Comparison of ENCODE assay signal across 18 cellular contexts in the genomic region with DNA sequence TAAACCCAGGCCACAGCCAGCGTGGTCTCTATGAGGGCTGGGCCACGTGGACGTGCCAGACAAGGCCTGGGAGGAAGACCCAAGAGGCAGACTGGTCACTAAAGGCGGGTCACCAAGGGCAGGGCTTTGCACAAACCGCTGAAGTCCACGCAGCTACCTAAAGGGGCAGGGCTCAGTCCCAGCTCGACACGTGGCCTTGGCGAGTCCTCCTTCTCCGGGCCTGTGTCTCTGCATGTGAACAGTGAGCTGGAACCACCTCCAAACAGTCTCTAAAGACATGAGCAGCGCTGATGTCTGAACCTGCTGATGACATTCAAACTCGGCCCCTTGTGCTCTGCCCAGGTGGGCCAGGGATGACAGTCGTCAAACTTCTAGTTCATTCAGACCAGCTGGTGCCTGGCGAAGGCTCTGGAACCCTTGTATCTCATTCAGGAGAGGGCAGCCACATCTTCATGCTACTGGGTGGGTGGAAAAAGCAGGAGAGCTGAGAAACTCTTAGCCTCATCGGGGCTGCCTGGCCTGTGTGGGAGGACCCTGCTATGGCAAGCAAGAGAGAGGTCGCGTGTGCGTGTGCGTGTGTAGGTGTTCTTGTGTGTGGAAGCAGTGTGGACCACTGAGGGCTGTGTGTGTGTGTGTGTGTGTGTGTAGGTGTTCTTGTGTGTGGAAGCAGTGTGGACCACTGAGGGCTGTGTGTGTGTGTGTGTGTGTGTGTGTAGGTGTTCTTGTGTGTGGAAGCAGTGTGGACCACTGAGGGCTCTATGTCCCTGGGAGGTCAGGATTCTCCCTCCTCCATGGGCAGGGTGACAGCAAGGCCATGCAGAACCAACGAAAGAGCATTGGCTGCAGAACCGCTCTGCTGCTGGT. TPM values are rescaled to one million over a fixed set of nuclear protein-coding genes. Genes with fewer than 3 reads are reported as not detected.
A peak's percentile ranks its signal among the peaks of the same experiment; 100 is the strongest.
DNase-seq lines count a peak whose midpoint lies in the region; ATAC-seq, FAIRE-seq and TF ChIP-seq lines count a peak whose summit lies in the region.
"Had no signal": no experiment of that assay in that cellular context is flagged by ENCODE, and none has a peak within 500 bp of the region (broad histone marks: within the 10 kb centered on the region; RNA-seq: fewer than 3 reads in every experiment).

No MANE protein-coding gene starts in this region.

- H3K9ac ChIP-seq in astrocyte (ENCODE audit: low read length) (peak overlapping the region; percentile 10), mesenchymal stem cell (ENCODE audit: low read length) (no peak overlapping the region)
- H3K9ac ChIP-seq: GM23248 had no signal

- peak overlapping the region; percentile 26 for H2BK15ac ChIP-seq in mesenchymal stem cell (ENCODE audit: low read depth, poor library complexity, severe bottlenecking)

- H3K27ac ChIP-seq in astrocyte (ENCODE audit: low read depth, low read length) (no peak overlapping the region), esophagus (ENCODE audit: low read depth in 2 of 2, low read length in 1 of 2) (peak overlapping the region; percentile 45 to 52), mesenchymal stem cell (ENCODE audit: low read length, poor library complexity, severe bottlenecking) (no peak overlapping the region)
- no peak overlapping the region for H3K27ac ChIP-seq in CD4-positive, alpha-beta T cell (ENCODE audit: low read depth, low read length)
- H3K27ac ChIP-seq: GM23248, Peyer's patch, WERI-Rb-1 had no signal

- no peak overlapping the region for H3K27ac Mint-ChIP-seq in astrocyte (ENCODE audit: unreplicated experiment)
- peak overlapping the region; percentile 15 for H3K27ac Mint-ChIP-seq in stimulated activated effector memory CD8-positive, alpha-beta T cell treated with anti-CD3 and anti-CD28 coated beads, Interleukin-12 subunit alpha, Interleukin-12 subunit beta, amount 100 ng/mL, for 72 hours
- no peak overlapping the region for H3K27ac Mint-ChIP-seq in osteocyte (ENCODE audit: unreplicated experiment)
- no peak overlapping the region for H3K27ac Mint-ChIP-seq in CD4-positive, alpha-beta T cell
- H3K27ac Mint-ChIP-seq: activated T-helper 1 cell treated with anti-CD3 and anti-CD28 coated beads, Interleukin-12 subunit alpha, Interleukin-12 subunit beta, Interleukin-2, Interleukin-4 antibody, amounts not matched to agents 30 ng/mL and 10 ng/mL and 1 ng/mL, durations not matched to agents 14 hours and 24 hours and 36 hours had no signal

- H2AK5ac ChIP-seq in mesenchymal stem cell (ENCODE audit: low read length, severe bottlenecking), result no peak overlapping the region

- no peaks in the 10 kb centered on the region for H3K9me3 Mint-ChIP-seq in astrocyte (ENCODE audit: unreplicated experiment)
- H3K9me3 Mint-ChIP-seq in stimulated activated effector memory CD8-positive, alpha-beta T cell treated with anti-CD3 and anti-CD28 coated beads, Interleukin-12 subunit alpha, Interleukin-12 subunit beta, amount 100 ng/mL, for 72 hours, result no peaks in the 10 kb centered on the region
- H3K9me3 Mint-ChIP-seq in osteocyte (ENCODE audit: unreplicated experiment), result no peaks in the 10 kb centered on the region
- no peaks in the 10 kb centered on the region for H3K9me3 Mint-ChIP-seq in CD4-positive, alpha-beta T cell
- H3K9me3 Mint-ChIP-seq: activated T-helper 1 cell treated with anti-CD3 and anti-CD28 coated beads, Interleukin-12 subunit alpha, Interleukin-12 subunit beta, Interleukin-2, Interleukin-4 antibody, amounts not matched to agents 30 ng/mL and 10 ng/mL and 1 ng/mL, durations not matched to agents 14 hours and 24 hours and 36 hours had no signal

- H3K27me3 ChIP-seq in astrocyte (ENCODE audit: insufficient read depth, low read length) (no peaks in the 10 kb centered on the region), esophagus (ENCODE audit: control insufficient read depth in 1 of 2, insufficient read depth in 2 of 2, low read length in 2 of 2) (no peaks in the 10 kb centered on the region), mesenchymal stem cell (ENCODE audit: control insufficient read depth in 1 of 2, insufficient read depth in 1 of 2, low read length in 2 of 2) (no peaks in the 10 kb centered on the region)
- no peaks in the 10 kb centered on the region for H3K27me3 ChIP-seq in CD4-positive, alpha-beta T cell (ENCODE audit: control insufficient read depth, insufficient read depth, low read length)
- H3K27me3 ChIP-seq: Peyer's patch had no signal

- no peak overlapping the region for H3K4me2 ChIP-seq in astrocyte (ENCODE audit: low read length)
- H3K4me2 ChIP-seq in mesenchymal stem cell (ENCODE audit: low read length, poor library complexity, severe bottlenecking), result no peak overlapping the region

- POLR2A ChIA-PET in CD4-positive, alpha-beta T cell (lab: Charles Lee), result no interaction called here

- no peak overlapping the region for H2BK5ac ChIP-seq in mesenchymal stem cell (ENCODE audit: low read depth, low read length, poor library complexity, severe bottlenecking)

- H3K9me3 ChIP-seq in astrocyte (ENCODE audit: insufficient read depth, low read depth, low read length) (no peaks in the 10 kb centered on the region), esophagus (ENCODE audit: control insufficient read depth in 2 of 2, insufficient read depth in 1 of 2, low read depth in 1 of 2, low read length in 1 of 2) (no peaks in the 10 kb centered on the region), mesenchymal stem cell (ENCODE audit: control insufficient read depth, low read length) (no peaks in the 10 kb centered on the region)
- no peaks in the 10 kb centered on the region for H3K9me3 ChIP-seq in CD4-positive, alpha-beta T cell (ENCODE audit: control insufficient read depth, low read length)
- H3K9me3 ChIP-seq: Peyer's patch had no signal

- DNase-seq in astrocyte (ENCODE audit: low read depth), result no peak
- DNase-seq in mesenchymal stem cell, result no peak
- DNase-seq in stimulated activated effector memory CD8-positive, alpha-beta T cell treated with anti-CD3 and anti-CD28 coated beads, Interleukin-12 subunit alpha, Interleukin-12 subunit beta, amount 100 ng/mL, for 72 hours (ENCODE audit: low spot score in 2 of 2), result no peak
- DNase-seq in osteocyte (ENCODE audit: extremely low spot score, unreplicated experiment), result no peak
- DNase-seq in CD4-positive, alpha-beta T cell, result no peak
- DNase-seq: COR-L47, GM23248, NCI-H1417, NCI-H2171 treated with DMSO at 0.1 percent for 48 hours, NCI-H82, Peyer's patch, WERI-Rb-1 had no signal

- peaks cover 12% of the 10 kb centered on the region for H4K20me1 ChIP-seq in astrocyte (ENCODE audit: insufficient read depth, low read length)

- H3K36me3 ChIP-seq in astrocyte (ENCODE audit: insufficient read depth, low read length) (peaks cover 4% of the 10 kb centered on the region), esophagus (ENCODE audit: control insufficient read depth in 2 of 2, insufficient read depth in 2 of 2, low read length in 1 of 2) (peaks cover 0 to 18% of the 10 kb centered on the region in 2 donors), mesenchymal stem cell (ENCODE audit: control insufficient read depth in 1 of 2, insufficient read depth in 2 of 2, low read depth in 1 of 2, low read length in 2 of 2) (peaks cover 32 to 90% of the 10 kb centered on the region in 2 experiments)

- no peak for FAIRE-seq in astrocyte (lab: Jason Lieb, UNC)
- FAIRE-seq: GM12878 had no signal

- intact Hi-C loops in CD4-positive, alpha-beta T cell (cut with DNase I, micrococcal nuclease), result no loop called here

- H3K4me3 ChIP-seq in astrocyte (ENCODE audit: insufficient read depth, low read depth, low read length) (no peak overlapping the region), esophagus (ENCODE audit: low read depth in 1 of 2, low read length in 2 of 2) (no peak overlapping the region), mesenchymal stem cell (ENCODE audit: insufficient read depth in 1 of 2, low read depth in 1 of 2, low read length in 2 of 2) (no peak overlapping the region)
- H3K4me3 ChIP-seq: coronary artery, GM12878, GM23248, Peyer's patch had no signal

- H4K8ac ChIP-seq in mesenchymal stem cell (ENCODE audit: low read length), result no peak overlapping the region

- H2AFZ ChIP-seq in astrocyte (ENCODE audit: low read depth, low read length) (no peak overlapping the region), mesenchymal stem cell (ENCODE audit: low read depth, low read length) (no peak overlapping the region)
- H2AFZ ChIP-seq: GM23248 had no signal

- H3K36me3 Mint-ChIP-seq in astrocyte (ENCODE audit: low read depth, unreplicated experiment) (peaks cover 28% of the 10 kb centered on the region), osteocyte (ENCODE audit: unreplicated experiment) (peaks cover 9% of the 10 kb centered on the region)
- no peaks in the 10 kb centered on the region for H3K36me3 Mint-ChIP-seq in stimulated activated effector memory CD8-positive, alpha-beta T cell treated with anti-CD3 and anti-CD28 coated beads, Interleukin-12 subunit alpha, Interleukin-12 subunit beta, amount 100 ng/mL, for 72 hours
- H3K36me3 Mint-ChIP-seq in CD4-positive, alpha-beta T cell (ENCODE audit: low read depth), result no peaks in the 10 kb centered on the region

- no peak overlapping the region for H2BK120ac ChIP-seq in mesenchymal stem cell (ENCODE audit: low read depth, low read length)

- H4K91ac ChIP-seq in mesenchymal stem cell (ENCODE audit: low read length), result peak overlapping the region; percentile 25

- no peak overlapping the region for H3K23ac ChIP-seq in mesenchymal stem cell (ENCODE audit: low read length in 2 of 2)

- 63 to 81% methylated on average over 21 of the region's 21 CpGs for WGBS in esophagus, 2 donors
- 96% methylated on average over 21 of the region's 21 CpGs for WGBS in mesenchymal stem cell

- H3K4ac ChIP-seq in mesenchymal stem cell (ENCODE audit: low read depth in 1 of 2, low read length in 2 of 2), result no peak overlapping the region

- ATAC-seq in stimulated activated effector memory CD8-positive, alpha-beta T cell treated with anti-CD3 and anti-CD28 coated beads, Interleukin-12 subunit alpha, Interleukin-12 subunit beta, amount 100 ng/mL, for 72 hours, result no peak
- no peak for ATAC-seq in esophagus mucosa
- ATAC-seq in CD4-positive, alpha-beta T cell (ENCODE audit: poor library complexity), result no peak
- no peak for ATAC-seq in SK-N-SH treated with all-trans-retinoic acid at 6 μM for 48 hours
- ATAC-seq: GM12878 had no signal

- H3K4me3 Mint-ChIP-seq in astrocyte (ENCODE audit: unreplicated experiment) (no peak overlapping the region), osteocyte (ENCODE audit: unreplicated experiment) (no peak overlapping the region)
- no peak overlapping the region for H3K4me3 Mint-ChIP-seq in stimulated activated effector memory CD8-positive, alpha-beta T cell treated with anti-CD3 and anti-CD28 coated beads, Interleukin-12 subunit alpha, Interleukin-12 subunit beta, amount 100 ng/mL, for 72 hours
- no peak overlapping the region for H3K4me3 Mint-ChIP-seq in CD4-positive, alpha-beta T cell
- H3K4me3 Mint-ChIP-seq: activated T-helper 1 cell treated with anti-CD3 and anti-CD28 coated beads, Interleukin-12 subunit alpha, Interleukin-12 subunit beta, Interleukin-2, Interleukin-4 antibody, amounts not matched to agents 30 ng/mL and 10 ng/mL and 1 ng/mL, durations not matched to agents 14 hours and 24 hours and 36 hours had no signal

- H2BK12ac ChIP-seq in mesenchymal stem cell (ENCODE audit: low read length in 2 of 2), result no peak overlapping the region

- CTCF ChIA-PET in CD4-positive, alpha-beta T cell (lab: Charles Lee), result interaction anchor here (1.4 kb wide), 1 partner anchor 169 kb away, joined by 3 read pairs; no protein-coding TSS in a partner anchor

- H3K79me2 ChIP-seq in astrocyte (ENCODE audit: insufficient read depth, low read length), result peaks cover 13% of the 10 kb centered on the region

- H3K4me1 Mint-ChIP-seq in astrocyte (ENCODE audit: low read depth, unreplicated experiment) (peaks cover 31% of the 10 kb centered on the region), osteocyte (ENCODE audit: unreplicated experiment) (peaks cover 14% of the 10 kb centered on the region)
- H3K4me1 Mint-ChIP-seq in stimulated activated effector memory CD8-positive, alpha-beta T cell treated with anti-CD3 and anti-CD28 coated beads, Interleukin-12 subunit alpha, Interleukin-12 subunit beta, amount 100 ng/mL, for 72 hours, result peaks cover 4% of the 10 kb centered on the region
- H3K4me1 Mint-ChIP-seq in CD4-positive, alpha-beta T cell (ENCODE audit: low read depth), result no peaks in the 10 kb centered on the region

- no peak overlapping the region for H3K18ac ChIP-seq in mesenchymal stem cell (ENCODE audit: low read depth in 1 of 2, low read length in 2 of 2)

- TF ChIP-seq CTCF in astrocyte (IDR thresholded peaks at IDR 0.05; ENCODE audit: insufficient read depth, low read depth, low read length), result no peak
- TF ChIP-seq CTCF in osteocyte (IDR thresholded peaks at IDR 0.05), result no peak
- no peak for TF ChIP-seq CTCF in CD4-positive, alpha-beta T cell (IDR thresholded peaks at IDR 0.05)

- H3K27me3 Mint-ChIP-seq in astrocyte (ENCODE audit: low read depth, unreplicated experiment) (no peaks in the 10 kb centered on the region), osteocyte (ENCODE audit: unreplicated experiment) (no peaks in the 10 kb centered on the region)
- peaks cover 5% of the 10 kb centered on the region for H3K27me3 Mint-ChIP-seq in CD4-positive, alpha-beta T cell

- H3K4me1 ChIP-seq in astrocyte (ENCODE audit: insufficient read depth, low read length) (peaks cover 28% of the 10 kb centered on the region), esophagus (ENCODE audit: control insufficient read depth in 2 of 2, insufficient read depth in 2 of 2, low read length in 1 of 2) (peaks cover 0 to 30% of the 10 kb centered on the region in 2 donors), mesenchymal stem cell (ENCODE audit: control insufficient read depth, insufficient read depth, low read depth, low read length) (peaks cover 31% of the 10 kb centered on the region)
- H3K4me1 ChIP-seq: Peyer's patch had no signal

- no peak overlapping the region for H3K14ac ChIP-seq in mesenchymal stem cell (ENCODE audit: low read length in 2 of 2)

- H3K79me1 ChIP-seq in mesenchymal stem cell (replicated peaks; ENCODE audit: low read length, poor library complexity, severe bottlenecking), result peaks cover 57% of the 10 kb centered on the region

RNA-seq across cellular contexts. Expression of gene SLC25A51, which starts 14.1 kb away (rescaled TPM):
- 37.1 and 39.6 TPM in 2 replicates for total RNA-seq in astrocyte
- 1 to 10 TPM; 3.5 to 5.7 TPM for polyA plus RNA-seq in esophagus
- 25.1 TPM for polyA plus RNA-seq in mesenchymal stem cell (2013, experiment 1 of 2)
- polyA plus RNA-seq in mesenchymal stem cell (2013, experiment 2 of 2), result 24.0 TPM
- total RNA-seq in esophagus mucosa, result 20.8 TPM
- 37.5 and 43.2 TPM in 2 replicates for total RNA-seq in osteocyte
- 10 to 100 TPM; 13.3 to 13.8 TPM for total RNA-seq in CD4-positive, alpha-beta T cell

Comparison
In these comparisons a context has a peak if more than half of its experiments do, and no peak if none do; other contexts are left out.
1. H3K27ac ChIP-seq: peak in esophagus (2 of 2); none in astrocyte (single experiment), mesenchymal stem cell (single experiment) and CD4-positive, alpha-beta T cell (single experiment).